In genomic region chr3:54538346-54538745, GRCh38 we compare ENCODE assay signal across 13 cellular contexts.
DNase-seq lines count a peak whose midpoint lies in the region; ATAC-seq and TF ChIP-seq lines count a peak whose summit lies in the region.
"Had no signal": no experiment of that assay in that cellular context is flagged by ENCODE, and none has a peak within 500 bp of the region (broad histone marks: within the 10 kb centered on the region; RNA-seq: fewer than 3 reads in every experiment).

No MANE protein-coding gene starts in this region.

- no peak for TF ChIP-seq CTCF in SK-N-SH (IDR thresholded peaks at IDR 0.05)
- TF ChIP-seq CTCF in esophagus muscularis mucosa (IDR thresholded peaks at IDR 0.05): no peak
- no peak for TF ChIP-seq CTCF in vagina (IDR thresholded peaks at IDR 0.05)
- TF ChIP-seq CTCF in coronary artery (IDR thresholded peaks at IDR 0.05): no peak

- H3K27me3 ChIP-seq in SK-N-SH (ENCODE audit: insufficient read depth): no peaks in the 10 kb centered on the region
- H3K27me3 ChIP-seq in esophagus muscularis mucosa: no peaks in the 10 kb centered on the region
- H3K27me3 ChIP-seq in vagina: no peaks in the 10 kb centered on the region

- no peak overlapping the region for H3K27ac ChIP-seq in SK-N-SH (ENCODE audit: low read depth in 2 of 2, low read length in 1 of 2)
- no peak overlapping the region for H3K27ac ChIP-seq in esophagus muscularis mucosa (replicated peaks in 1 of 4)
- no peak overlapping the region for H3K27ac ChIP-seq in vagina
- no peak overlapping the region for H3K27ac ChIP-seq in coronary artery

- no peak overlapping the region for H3K4me2 ChIP-seq in SK-N-SH

- H2AFZ ChIP-seq in SK-N-SH (ENCODE audit: low read depth): no peak overlapping the region

- peak; percentile 38 for DNase-seq in SK-N-SH
- DNase-seq in NCI-H69 (lab: John Stamatoyannopoulos, UW): peak; percentile 29
- DNase-seq in esophagus muscularis mucosa (ENCODE audit: extremely low spot score): peak; percentile 68
- peak; percentile 44 to 64 for DNase-seq in vagina (ENCODE audit: extremely low spot score in 2 of 2)
- no peak for DNase-seq in coronary artery (ENCODE audit: low spot score)
- DNase-seq in NCI-H1694 treated with DMSO at 0.1 percent for 48 hours (lab: John Stamatoyannopoulos, UW): no peak
- DNase-seq: activated CD8-positive, alpha-beta memory T cell treated with anti-CD3 and anti-CD28 coated beads, Interleukin-2, amount 10 ng/mL, durations not matched to agents 7 days and 5 days; activated naive CD4-positive, alpha-beta T cell; Calu3; right cardiac atrium; SW 1271 had no signal

- H3K4me3 ChIP-seq in SK-N-SH (ENCODE audit: low read depth in 2 of 2, low read length in 1 of 2) (no peak overlapping the region), esophagus muscularis mucosa (no peak overlapping the region), vagina (no peak overlapping the region), coronary artery (no peak overlapping the region)

- POLR2A ChIA-PET in SK-N-SH (lab: Yijun Ruan, JAX): no interaction called here

- no peaks in the 10 kb centered on the region for H3K9me3 ChIP-seq in SK-N-SH
- no peaks in the 10 kb centered on the region for H3K9me3 ChIP-seq in esophagus muscularis mucosa
- H3K9me3 ChIP-seq in vagina: no peaks in the 10 kb centered on the region

- no peaks in the 10 kb centered on the region for H3K4me1 ChIP-seq in SK-N-SH (ENCODE audit: control insufficient read depth in 1 of 2, insufficient read depth in 2 of 2, low read depth in 1 of 2, low read length in 1 of 2)
- no peaks in the 10 kb centered on the region for H3K4me1 ChIP-seq in esophagus muscularis mucosa
- H3K4me1 ChIP-seq in vagina: no peaks in the 10 kb centered on the region

- peak; percentile 54 for TF ChIP-seq RAD21 in SK-N-SH (IDR thresholded peaks at IDR 0.05; ENCODE audit: low read length)

- no peaks in the 10 kb centered on the region for H3F3A ChIP-seq in SK-N-SH (replicated peaks; ENCODE audit: insufficient read depth)

- no peak for TF ChIP-seq POLR2A in esophagus muscularis mucosa (IDR thresholded peaks at IDR 0.05; ENCODE audit: low read depth)
- TF ChIP-seq POLR2A in vagina (IDR thresholded peaks at IDR 0.05): no peak

- intact Hi-C loops in esophagus muscularis mucosa (cut with DNase I): no loop called here
- intact Hi-C loops in vagina (cut with DNase I): no loop called here

- no peaks in the 10 kb centered on the region for H4K20me1 ChIP-seq in SK-N-SH (ENCODE audit: insufficient read depth)

- H3K79me2 ChIP-seq in SK-N-SH (ENCODE audit: insufficient read depth): no peaks in the 10 kb centered on the region

- CTCF ChIA-PET in SK-N-SH (lab: Yijun Ruan, JAX): interaction anchor here (0.7 to 2.4 kb wide), 12 partner anchors 9 to 596 kb away, joined by 3 to 9 read pairs (median 3); no protein-coding TSS in a partner anchor

- TF ChIP-seq EP300 in SK-N-SH (IDR thresholded peaks at IDR 0.05; ENCODE audit: borderline replicate concordance in 1 of 2, low read depth in 1 of 2, low read length in 1 of 2): no peak
- no peak for TF ChIP-seq EP300 in esophagus muscularis mucosa (IDR thresholded peaks at IDR 0.05)

- WGBS in SK-N-SH (ENCODE audit: low lambda C conversion rate): 13% methylated on average over 5 of the region's 5 CpGs
- 83% methylated on average over 5 of the region's 5 CpGs for whole genome bisulfite sequencing in esophagus muscularis mucosa

- H3K36me3 ChIP-seq in SK-N-SH (replicated peaks in 1 of 2; ENCODE audit: control insufficient read depth in 1 of 2, insufficient read depth in 2 of 2, low read length in 1 of 2) (no peaks in the 10 kb centered on the region), esophagus muscularis mucosa (no peaks in the 10 kb centered on the region), vagina (no peaks in the 10 kb centered on the region)

- no peaks in the 10 kb centered on the region for H3K9me2 ChIP-seq in SK-N-SH

- ATAC-seq in SK-N-SH treated with all-trans-retinoic acid at 6 μM for 48 hours (no peak), GM21576 (IDR thresholded peaks at IDR 0.05; ENCODE audit: unreplicated experiment) (no peak)
- ATAC-seq: activated CD8-positive, alpha-beta memory T cell treated with anti-CD3 and anti-CD28 coated beads, Interleukin-2, amount 10 ng/mL, durations not matched to agents 7 days and 5 days; right cardiac atrium had no signal

- H3K9ac ChIP-seq in SK-N-SH: no peak overlapping the region

TF ChIP-seq in SK-N-SH, 30 proteins besides CTCF, POLR2A, EP300 and RAD21:
- TF ChIP-seq RFX5 (IDR thresholded peaks at IDR 0.05; ENCODE audit: low read length) (no peak), SMC3 (IDR thresholded peaks at IDR 0.05; ENCODE audit: low read depth, low read length) (peak; percentile 39; the same call in 1 of the 2 replicates)

TF ChIP-seq in SK-N-SH treated with all-trans-retinoic acid at 6 μM for 48 hours, 23 proteins besides CTCF, POLR2A, EP300 and RAD21 (continues in another document):
- TF ChIP-seq, protein P1, sequence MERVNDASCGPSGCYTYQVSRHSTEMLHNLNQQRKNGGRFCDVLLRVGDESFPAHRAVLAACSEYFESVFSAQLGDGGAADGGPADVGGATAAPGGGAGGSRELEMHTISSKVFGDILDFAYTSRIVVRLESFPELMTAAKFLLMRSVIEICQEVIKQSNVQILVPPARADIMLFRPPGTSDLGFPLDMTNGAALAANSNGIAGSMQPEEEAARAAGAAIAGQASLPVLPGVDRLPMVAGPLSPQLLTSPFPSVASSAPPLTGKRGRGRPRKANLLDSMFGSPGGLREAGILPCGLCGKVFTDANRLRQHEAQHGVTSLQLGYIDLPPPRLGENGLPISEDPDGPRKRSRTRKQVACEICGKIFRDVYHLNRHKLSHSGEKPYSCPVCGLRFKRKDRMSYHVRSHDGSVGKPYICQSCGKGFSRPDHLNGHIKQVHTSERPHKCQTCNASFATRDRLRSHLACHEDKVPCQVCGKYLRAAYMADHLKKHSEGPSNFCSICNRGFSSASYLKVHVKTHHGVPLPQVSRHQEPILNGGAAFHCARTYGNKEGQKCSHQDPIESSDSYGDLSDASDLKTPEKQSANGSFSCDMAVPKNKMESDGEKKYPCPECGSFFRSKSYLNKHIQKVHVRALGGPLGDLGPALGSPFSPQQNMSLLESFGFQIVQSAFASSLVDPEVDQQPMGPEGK (CRISPR knock-in tag; IDR thresholded peaks at IDR 0.05; ENCODE audit: borderline replicate concordance): no peak
- no peak for TF ChIP-seq CSRNP3 (CRISPR knock-in tag; IDR thresholded peaks at IDR 0.05)
- TF ChIP-seq ZFP3 (CRISPR knock-in tag; IDR thresholded peaks at IDR 0.05): no peak
- TF ChIP-seq ZC3H10 (CRISPR knock-in tag; IDR thresholded peaks at IDR 0.05): no peak
- TF ChIP-seq TCF4 (CRISPR knock-in tag; IDR thresholded peaks at IDR 0.05; ENCODE audit: borderline replicate concordance): no peak
- TF ChIP-seq, protein P2, sequence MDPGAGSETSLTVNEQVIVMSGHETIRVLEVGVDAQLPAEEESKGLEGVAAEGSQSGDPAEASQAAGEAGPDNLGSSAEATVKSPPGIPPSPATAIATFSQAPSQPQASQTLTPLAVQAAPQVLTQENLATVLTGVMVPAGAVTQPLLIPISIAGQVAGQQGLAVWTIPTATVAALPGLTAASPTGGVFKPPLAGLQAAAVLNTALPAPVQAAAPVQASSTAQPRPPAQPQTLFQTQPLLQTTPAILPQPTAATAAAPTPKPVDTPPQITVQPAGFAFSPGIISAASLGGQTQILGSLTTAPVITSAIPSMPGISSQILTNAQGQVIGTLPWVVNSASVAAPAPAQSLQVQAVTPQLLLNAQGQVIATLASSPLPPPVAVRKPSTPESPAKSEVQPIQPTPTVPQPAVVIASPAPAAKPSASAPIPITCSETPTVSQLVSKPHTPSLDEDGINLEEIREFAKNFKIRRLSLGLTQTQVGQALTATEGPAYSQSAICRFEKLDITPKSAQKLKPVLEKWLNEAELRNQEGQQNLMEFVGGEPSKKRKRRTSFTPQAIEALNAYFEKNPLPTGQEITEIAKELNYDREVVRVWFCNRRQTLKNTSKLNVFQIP (CRISPR knock-in tag; IDR thresholded peaks at IDR 0.05; ENCODE audit: borderline replicate concordance, low read depth): no peak
- no peak for TF ChIP-seq OSR1 (CRISPR knock-in tag; IDR thresholded peaks at IDR 0.05)
- no peak for TF ChIP-seq PPARA (CRISPR knock-in tag; IDR thresholded peaks at IDR 0.05; ENCODE audit: borderline replicate concordance)
- TF ChIP-seq BACH2 (CRISPR knock-in tag; IDR thresholded peaks at IDR 0.05; ENCODE audit: borderline replicate concordance): no peak
- TF ChIP-seq ZNF70 (CRISPR knock-in tag; IDR thresholded peaks at IDR 0.05): no peak
- TF ChIP-seq ZNF8 (CRISPR knock-in tag; IDR thresholded peaks at IDR 0.05): no peak

Comparison
In these comparisons a context has a peak if more than half of its experiments do, and no peak if none do; other contexts are left out.
1. DNase-seq: peak in SK-N-SH (single experiment), NCI-H69 (single experiment), esophagus muscularis mucosa (single experiment) and vagina (2 of 2); none in coronary artery (single experiment) and NCI-H1694 treated with DMSO at 0.1 percent for 48 hours (single experiment).